ENCODE assay signal across 8 cellular contexts in genomic region chr11:3797329-3798090, GRCh38.
DNase-seq lines count a peak whose midpoint lies in the region; ATAC-seq and FAIRE-seq lines count a peak whose summit lies in the region.

Gene NUP98 (minus strand): TSS chr11:3797554. CDS start chr11:3782117, 15,437 bp downstream.

- H3K27me3 Mint-ChIP-seq in effector memory CD8-positive, alpha-beta T cell, result no peaks in the 10 kb centered on the region

- H3K36me3 Mint-ChIP-seq in effector memory CD8-positive, alpha-beta T cell (ENCODE audit: insufficient read depth), result peaks cover 46% of the 10 kb centered on the region

- H3K4me1 Mint-ChIP-seq in effector memory CD8-positive, alpha-beta T cell (ENCODE audit: low read depth in 2 of 2), result peaks cover 18 to 36% of the 10 kb centered on the region in 2 donors

- peak; percentile 95 for FAIRE-seq in HTR-8/SVneo (lab: Jason Lieb, UNC)

- peak; percentile 90 for ATAC-seq in GM21367 (IDR thresholded peaks at IDR 0.05; ENCODE audit: unreplicated experiment)
- ATAC-seq in effector memory CD8-positive, alpha-beta T cell (replicated peaks), result peak; percentile 88

- H3K4me3 Mint-ChIP-seq in effector memory CD8-positive, alpha-beta T cell, result peak within 1 kb of the TSS; percentile 91 to 93

- peak; percentile 98 for DNase-seq in COLO829 (ENCODE audit: low spot score)
- DNase-seq in HTR-8/SVneo (ENCODE audit: insufficient read length, low spot score), result peak; percentile 98
- peak; percentile 99 for DNase-seq in NOMO-1 treated with dmso at 0.1 percent for 144 hours (lab: John Stamatoyannopoulos, UW; ENCODE audit: unreplicated experiment)
- DNase-seq in activated CD8-positive, alpha-beta memory T cell treated with anti-CD3 and anti-CD28 coated beads for 48 hours (ENCODE audit: low read depth in 2 of 3, low spot score in 2 of 3), result peak; percentile 94 to 100 (median 99)
- peak; percentile 99 to 100 (median 99) for DNase-seq in effector memory CD8-positive, alpha-beta T cell
- peak; percentile 100 for DNase-seq in medulla oblongata (ENCODE audit: extremely low spot score)
- peak; percentile 99 for DNase-seq in stimulated activated CD8-positive, alpha-beta memory T cell treated with anti-CD3 and anti-CD28 coated beads, Interleukin-12 subunit alpha, Interleukin-12 subunit beta, amount 100 ng/mL, for 1 hour (ENCODE audit: low read depth)

- no peaks in the 10 kb centered on the region for H3K9me3 Mint-ChIP-seq in effector memory CD8-positive, alpha-beta T cell

- peak within 1 kb of the TSS; percentile 97 for H3K27ac Mint-ChIP-seq in effector memory CD8-positive, alpha-beta T cell

Comparison
In these comparisons a context has a peak if more than half of its experiments do, and no peak if none do; other contexts are left out.
1. Peak in every context shown above with its lines: DNase-seq and ATAC-seq.